In the genomic region with DNA sequence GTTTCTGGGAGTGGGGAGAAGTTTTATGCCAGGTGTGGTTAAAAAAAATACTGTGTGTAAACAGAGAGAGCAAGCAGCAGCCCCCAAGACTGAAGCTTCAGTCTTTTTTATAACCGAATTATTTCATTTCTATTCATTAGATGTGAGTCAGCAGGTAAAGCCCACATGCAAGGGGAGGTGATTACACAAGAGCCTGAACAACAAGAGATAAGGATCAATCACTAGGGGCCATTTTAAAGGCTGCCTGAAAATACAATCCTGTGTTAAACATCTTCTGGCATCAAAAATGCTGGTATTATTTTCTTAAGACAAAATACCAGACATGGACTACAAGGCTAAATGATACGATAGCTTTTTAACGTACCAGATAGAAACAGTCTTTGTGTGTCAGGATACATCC, we compare ENCODE assay signal across 1 cellular context.
TF ChIP-seq lines count a peak whose summit lies in the region.

No MANE protein-coding gene starts in this region.

TF ChIP-seq in SK-N-SH, 30 proteins besides CTCF, POLR2A, EP300 and RAD21 (continued from another document):
- no peak for TF ChIP-seq CHD2 (IDR thresholded peaks at IDR 0.05; ENCODE audit: low read length, partially characterized antibody)
- TF ChIP-seq SMC3 (IDR thresholded peaks at IDR 0.05; ENCODE audit: low read depth, low read length) = no peak
- TF ChIP-seq POLR2AphosphoS5 (IDR thresholded peaks at IDR 0.05; ENCODE audit: low read depth, low read length) = no peak
- TF ChIP-seq JUND (IDR thresholded peaks at IDR 0.05) = no peak
